In the genomic region with DNA sequence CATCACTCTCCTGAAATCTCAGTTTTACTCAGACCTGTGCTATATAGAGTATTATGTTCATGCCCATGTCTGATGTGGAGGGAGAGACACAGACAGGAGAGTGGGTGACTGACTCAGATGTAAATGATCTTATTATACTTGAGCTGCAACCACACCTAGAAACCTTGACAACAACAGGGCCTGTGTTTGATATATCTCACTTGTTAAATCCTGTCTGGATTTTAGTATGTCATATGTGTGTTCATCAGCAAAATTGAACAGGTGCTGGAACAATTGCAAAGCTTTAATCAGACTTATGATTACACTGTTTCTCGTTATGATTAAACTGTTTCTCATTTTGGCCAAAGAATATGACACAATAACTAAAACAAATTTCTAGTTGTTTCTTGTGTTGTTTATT, we compare ENCODE assay signal across 8 cellular contexts. TPM values are rescaled to one million over a fixed set of nuclear protein-coding genes. Genes with fewer than 3 reads are reported as not detected.
DNase-seq lines count a peak whose midpoint lies in the region; ATAC-seq, FAIRE-seq and TF ChIP-seq lines count a peak whose summit lies in the region.

No MANE protein-coding gene starts in this region.

- no peak overlapping the region for H2AFZ ChIP-seq in ACC112 (ENCODE audit: low read length, unreplicated experiment)

- H3K36me3 Mint-ChIP-seq in T-helper 1 cell treated with Interleukin-12 subunit alpha and Interleukin-12 subunit beta and Interleukin-4 antibody, amounts not matched to agents 30 μg/mL and 1 μg/mL, for 36 hours (ENCODE audit: low read depth) = peaks cover 3% of the 10 kb centered on the region

- TF ChIP-seq CTCF in fibroblast of the aortic adventitia (IDR thresholded peaks at IDR 0.05; ENCODE audit: insufficient read depth, low read length) = no peak
- no peak for TF ChIP-seq CTCF in kidney (IDR thresholded peaks at IDR 0.05; ENCODE audit: borderline replicate concordance, extremely low read depth, insufficient read depth)
- no peak for TF ChIP-seq CTCF in esophagus muscularis mucosa (IDR thresholded peaks at IDR 0.05)

- H3K4me1 ChIP-seq in ACC112 (ENCODE audit: control insufficient read depth, insufficient read depth, low read length, unreplicated experiment) = peaks cover 27% of the 10 kb centered on the region
- no peaks in the 10 kb centered on the region for H3K4me1 ChIP-seq in kidney (ENCODE audit: control insufficient read depth in 1 of 2, insufficient read depth in 1 of 2, low read depth in 1 of 2, low read length in 2 of 2)
- peaks cover 6 to 37% (median 35%) of the 10 kb centered on the region in 4 donors for H3K4me1 ChIP-seq in esophagus muscularis mucosa

- no peak overlapping the region for H3K4me3 Mint-ChIP-seq in T-helper 1 cell treated with Interleukin-12 subunit alpha and Interleukin-12 subunit beta and Interleukin-4 antibody, amounts not matched to agents 30 μg/mL and 1 μg/mL, for 36 hours

- no peak for TF ChIP-seq POLR2A in esophagus muscularis mucosa (IDR thresholded peaks at IDR 0.05; ENCODE audit: low read depth)

- no peaks in the 10 kb centered on the region for H3K9me3 Mint-ChIP-seq in T-helper 1 cell treated with Interleukin-12 subunit alpha and Interleukin-12 subunit beta and Interleukin-4 antibody, amounts not matched to agents 30 μg/mL and 1 μg/mL, for 36 hours

- H3K27me3 ChIP-seq in ACC112 (ENCODE audit: insufficient read depth, low read length) = no peaks in the 10 kb centered on the region
- no peaks in the 10 kb centered on the region for H3K27me3 ChIP-seq in esophagus muscularis mucosa

- peak overlapping the region; percentile 6; the same call in 1 of the 2 replicates for H3K27ac ChIP-seq in ACC112 (ENCODE audit: low read depth, low read length)
- no peak overlapping the region for H3K27ac ChIP-seq in kidney (ENCODE audit: low read depth in 2 of 2, low read length in 2 of 2)
- H3K27ac ChIP-seq in esophagus muscularis mucosa (replicated peaks in 1 of 4) = no peak overlapping the region

- H3K9me3 ChIP-seq in kidney (ENCODE audit: control insufficient read depth in 1 of 2, low read length in 2 of 2) (no peaks in the 10 kb centered on the region), esophagus muscularis mucosa (no peaks in the 10 kb centered on the region)

- 52% methylated on average over 1 of the region's 1 CpG for WGBS in esophagus muscularis mucosa

- peak; percentile 36 for DNase-seq in fibroblast of the aortic adventitia (ENCODE audit: low read depth)
- DNase-seq in kidney = no peak
- no peak for DNase-seq in esophagus muscularis mucosa (ENCODE audit: extremely low spot score)
- DNase-seq in NCI-H524 treated with DMSO at 0.1 percent for 48 hours (lab: John Stamatoyannopoulos, UW) = no peak
- DNase-seq in RPMI8226 = no peak

- peaks cover 12% of the 10 kb centered on the region for H3K4me1 Mint-ChIP-seq in T-helper 1 cell treated with Interleukin-12 subunit alpha and Interleukin-12 subunit beta and Interleukin-4 antibody, amounts not matched to agents 30 μg/mL and 1 μg/mL, for 36 hours (ENCODE audit: low read depth)

- intact Hi-C loops in kidney (cut with DNase I) = no loop called here
- intact Hi-C loops in esophagus muscularis mucosa (cut with DNase I) = no loop called here

- no peak for FAIRE-seq in kidney (lab: Jason Lieb, UNC)

- no peaks in the 10 kb centered on the region for H3K27me3 Mint-ChIP-seq in T-helper 1 cell treated with Interleukin-12 subunit alpha and Interleukin-12 subunit beta and Interleukin-4 antibody, amounts not matched to agents 30 μg/mL and 1 μg/mL, for 36 hours (ENCODE audit: low read depth)

- peak; percentile 47 for ATAC-seq in GM18858 (IDR thresholded peaks at IDR 0.05; ENCODE audit: unreplicated experiment)

- TF ChIP-seq EP300 in esophagus muscularis mucosa (IDR thresholded peaks at IDR 0.05) = no peak

- H3K9ac ChIP-seq in kidney (ENCODE audit: low read length in 2 of 2) = no peak overlapping the region

- H3K36me3 ChIP-seq in ACC112 (ENCODE audit: insufficient read depth, low read length) (no peaks in the 10 kb centered on the region), kidney (ENCODE audit: control insufficient read depth in 1 of 2, insufficient read depth in 2 of 2, low read length in 2 of 2) (no peaks in the 10 kb centered on the region), esophagus muscularis mucosa (no peaks in the 10 kb centered on the region)

- no peak overlapping the region for H3K4me3 ChIP-seq in ACC112 (ENCODE audit: low read depth, low read length)
- H3K4me3 ChIP-seq in fibroblast of the aortic adventitia (ENCODE audit: low read depth, low read length) = no peak overlapping the region
- H3K4me3 ChIP-seq in kidney (ENCODE audit: low read length in 2 of 2) = no peak overlapping the region
- no peak overlapping the region for H3K4me3 ChIP-seq in esophagus muscularis mucosa

- H3K27ac Mint-ChIP-seq in T-helper 1 cell treated with Interleukin-12 subunit alpha and Interleukin-12 subunit beta and Interleukin-4 antibody, amounts not matched to agents 30 μg/mL and 1 μg/mL, for 36 hours = peak overlapping the region; percentile 15

- H3K79me2 ChIP-seq in ACC112 (ENCODE audit: control insufficient read depth, insufficient read depth, low read length, unreplicated experiment) = peaks cover 15% of the 10 kb centered on the region

RNA-seq across cellular contexts. Expression of gene DIP2B, which starts 37.7 kb away (rescaled TPM):
- 23.3 and 26.7 TPM in 2 replicates for total RNA-seq in fibroblast of the aortic adventitia (ENCODE audit: low replicate concordance)
- total RNA-seq in kidney = 23.3 TPM
- 4.6 TPM for polyA plus RNA-seq in kidney (ENCODE audit: insufficient read depth, low read depth, low replicate concordance)
- total RNA-seq in esophagus muscularis mucosa = 10 to 100 TPM; 18.7 to 23.0 (median 20.6) TPM
